Comparison of ENCODE assay signal across 10 cellular contexts in genomic region chr5:180495991-180496741, GRCh38. TPM values are rescaled to one million over a fixed set of nuclear protein-coding genes. Genes with fewer than 3 reads are reported as not detected.
A peak's percentile ranks its signal among the peaks of the same experiment; 100 is the strongest.
DNase-seq lines count a peak whose midpoint lies in the region; ATAC-seq and TF ChIP-seq lines count a peak whose summit lies in the region.
"Had no signal": no experiment of that assay in that cellular context is flagged by ENCODE, and none has a peak within 500 bp of the region (broad histone marks: within the 10 kb centered on the region; RNA-seq: fewer than 3 reads in every experiment).

No MANE protein-coding gene starts in this region.

- POLR2A ChIA-PET in PC-3 (lab: Charles Lee; ENCODE audit: unreplicated experiment), result no interaction called here

- H3K4me2 ChIP-seq in DOHH2 (ENCODE audit: low read length), result peak overlapping the region; percentile 89
- H3K4me2 ChIP-seq in PC-3 (ENCODE audit: low read length), result peak overlapping the region; percentile 98

- peaks cover 52% of the 10 kb centered on the region for H3K36me3 ChIP-seq in DOHH2 (ENCODE audit: control insufficient read depth, low read length)
- H3K36me3 ChIP-seq in PC-3 (ENCODE audit: low read depth, low read length), result peaks cover 5% of the 10 kb centered on the region; the same call in 1 of the 2 replicates
- H3K36me3 ChIP-seq in neutrophil, result peaks cover 4% of the 10 kb centered on the region

- H3F3A ChIP-seq in DOHH2 (ENCODE audit: control insufficient read depth, insufficient read depth), result no peaks in the 10 kb centered on the region
- H3F3A ChIP-seq in PC-3 (ENCODE audit: low read length, unreplicated experiment), result no peaks in the 10 kb centered on the region

- H3K36me3 Mint-ChIP-seq in endothelial cell (ENCODE audit: low read depth, unreplicated experiment), result peaks cover 16% of the 10 kb centered on the region

- H2AFZ ChIP-seq in PC-3 (ENCODE audit: low read length), result no peak overlapping the region

- no peak overlapping the region for H3K27ac ChIP-seq in DOHH2 (ENCODE audit: low read depth, low read length)
- H3K27ac ChIP-seq in PC-3 (ENCODE audit: low read length), result no peak overlapping the region
- H3K27ac ChIP-seq in neutrophil, result peak overlapping the region; percentile 92

- ATAC-seq in PC-3 (no peak), GM21619 (IDR thresholded peaks at IDR 0.05; ENCODE audit: unreplicated experiment) (no peak), HG02642 (IDR thresholded peaks at IDR 0.05; ENCODE audit: poor library complexity, unreplicated experiment) (no peak)

- H3K9me3 Mint-ChIP-seq in endothelial cell (ENCODE audit: unreplicated experiment), result no peaks in the 10 kb centered on the region

- CTCF ChIA-PET in PC-3 (lab: Charles Lee), result no interaction called here

- no peaks in the 10 kb centered on the region for H3K9me2 ChIP-seq in DOHH2 (replicated peaks; ENCODE audit: control insufficient read depth, low read length)
- no peaks in the 10 kb centered on the region for H3K9me2 ChIP-seq in PC-3 (replicated peaks; ENCODE audit: low read length)

- H3K4me3 ChIP-seq in DOHH2 (ENCODE audit: low read length), result peak overlapping the region; percentile 75; the same call in 1 of the 2 replicates
- H3K4me3 ChIP-seq in PC-3 (ENCODE audit: low read length), result peak overlapping the region; percentile 87
- H3K4me3 ChIP-seq in neutrophil (ENCODE audit: low read depth in 1 of 2, low read length in 1 of 2), result peak overlapping the region in 1 of 2 experiments; percentile 87

- peaks cover 34% of the 10 kb centered on the region for H3K4me1 Mint-ChIP-seq in endothelial cell (ENCODE audit: unreplicated experiment)

- BruUV-seq in PC-3 (replicated peaks; lab: Mats Ljungman, UMichigan), result no TSS peak

- DNase-seq in PC-3 (no peak), endothelial cell (ENCODE audit: low spot score) (no peak), NCI-H2081 treated with DMSO at 0.1 percent for 48 hours (lab: John Stamatoyannopoulos, UW) (no peak)
- DNase-seq in activated CD4-positive, CD25-positive, alpha-beta regulatory T cell treated with anti-CD3 and anti-CD28 coated beads, Interleukin-2, amount 50 U/mL, for 72 hours, result no peak
- DNase-seq: activated CD4-positive, alpha-beta T cell treated with anti-CD3 and anti-CD28 coated beads, Interleukin-2, amount 50 U/mL, for 1 hour; NCI-H526 treated with DMSO at 0.1 percent for 48 hours had no signal

- peaks cover 69% of the 10 kb centered on the region for H3K79me2 ChIP-seq in DOHH2 (ENCODE audit: control insufficient read depth, low read length)
- peaks cover 69% of the 10 kb centered on the region for H3K79me2 ChIP-seq in PC-3 (ENCODE audit: low read length)

- peak overlapping the region; percentile 59 for H3K4me3 Mint-ChIP-seq in endothelial cell (ENCODE audit: unreplicated experiment)

- peaks cover 26% of the 10 kb centered on the region for H3K4me1 ChIP-seq in DOHH2 (ENCODE audit: control insufficient read depth, low read length)
- peaks cover 22% of the 10 kb centered on the region for H3K4me1 ChIP-seq in PC-3 (ENCODE audit: insufficient read depth, low read length)
- peaks cover 20 to 22% of the 10 kb centered on the region in 2 experiments for H3K4me1 ChIP-seq in neutrophil (ENCODE audit: control insufficient read depth in 1 of 2, insufficient read depth in 1 of 2, low read depth in 1 of 2, low read length in 1 of 2)

- H3K27me3 ChIP-seq in DOHH2 (ENCODE audit: control insufficient read depth, low read length) (no peaks in the 10 kb centered on the region), PC-3 (ENCODE audit: low read length) (no peaks in the 10 kb centered on the region), neutrophil (no peaks in the 10 kb centered on the region)

- peak overlapping the region; percentile 75 for H3K27ac Mint-ChIP-seq in endothelial cell (ENCODE audit: unreplicated experiment)

- H4K20me1 ChIP-seq in DOHH2 (ENCODE audit: control insufficient read depth, insufficient read depth, low read depth, low read length) (peaks cover 7% of the 10 kb centered on the region; the same call in 1 of the 2 replicates), PC-3 (ENCODE audit: low read length) (peaks cover 25% of the 10 kb centered on the region; the same call in 1 of the 2 replicates)

- intact Hi-C loops in PC-3 (cut with micrococcal nuclease), result loop anchor here (10.0 kb wide), 1 partner anchor 109 kb away; no protein-coding TSS in a partner anchor

- no peak overlapping the region; the same call in 1 of the 2 replicates for H3K9ac ChIP-seq in PC-3 (ENCODE audit: low read length)

- H3K27me3 Mint-ChIP-seq in endothelial cell (ENCODE audit: unreplicated experiment), result peaks cover 10% of the 10 kb centered on the region

- H3K9me3 ChIP-seq in DOHH2 (ENCODE audit: control insufficient read depth, insufficient read depth, low read length) (no peaks in the 10 kb centered on the region), PC-3 (ENCODE audit: low read length) (no peaks in the 10 kb centered on the region), neutrophil (no peaks in the 10 kb centered on the region)

- TF ChIP-seq CTCF in DOHH2 (IDR thresholded peaks at IDR 0.05; ENCODE audit: low read depth, low read length, poor library complexity, severe bottlenecking), result no peak
- TF ChIP-seq CTCF in PC-3 (conservative IDR thresholded peaks at IDR 0.05; ENCODE audit: low read depth, low read length), result no peak
- TF ChIP-seq CTCF in endothelial cell (IDR thresholded peaks at IDR 0.05; ENCODE audit: unreplicated experiment), result no peak
- no peak for TF ChIP-seq CTCF in neutrophil (IDR thresholded peaks at IDR 0.05)

RNA-seq across cellular contexts. Expression of gene CNOT6, which starts 2.0 kb away (rescaled TPM):
- 10.6 and 12.6 TPM in 2 replicates for total RNA-seq in PC-3 (2014; rRNA removed)
- total RNA-seq in endothelial cell (ENCODE audit: unreplicated experiment), result 46.3 TPM
